8 cellular contexts compared by ENCODE assay signal in genomic region chr17:82229686-82230626, GRCh38. TPM values are rescaled to one million over a fixed set of nuclear protein-coding genes. Genes with fewer than 3 reads are reported as not detected.
A peak's percentile ranks its signal among the peaks of the same experiment; 100 is the strongest.
DNase-seq lines count a peak whose midpoint lies in the region; ATAC-seq and TF ChIP-seq lines count a peak whose summit lies in the region.

No MANE protein-coding gene starts in this region.

- H3K27me3 Mint-ChIP-seq in Calu3 (ENCODE audit: unreplicated experiment) = no peaks in the 10 kb centered on the region

- no peak for TF ChIP-seq POLR2A in esophagus squamous epithelium (IDR thresholded peaks at IDR 0.05)

- H3K36me3 ChIP-seq in esophagus squamous epithelium = no peaks in the 10 kb centered on the region
- H3K36me3 ChIP-seq in psoas muscle (ENCODE audit: insufficient read depth in 1 of 2, low read depth in 1 of 2) = no peaks in the 10 kb centered on the region

- H3K27me3 ChIP-seq in esophagus squamous epithelium (peaks cover 0 to 36% (median 0%) of the 10 kb centered on the region in 4 donors), psoas muscle (ENCODE audit: insufficient read depth in 3 of 3, low read length in 2 of 3) (no peaks in the 10 kb centered on the region)

- H3K36me3 Mint-ChIP-seq in Calu3 (ENCODE audit: insufficient read depth, unreplicated experiment) = peaks cover 51% of the 10 kb centered on the region

- H3K4me3 ChIP-seq in esophagus squamous epithelium (peak overlapping the region; percentile 35 to 84 (median 64)), psoas muscle (peak overlapping the region; percentile 75)

- no peak for TF ChIP-seq CTCF in Calu3 (IDR thresholded peaks at IDR 0.05; ENCODE audit: unreplicated experiment)
- no peak for TF ChIP-seq CTCF in esophagus squamous epithelium (IDR thresholded peaks at IDR 0.05)
- TF ChIP-seq CTCF in psoas muscle (IDR thresholded peaks at IDR 0.05) = no peak

- H3K4me1 Mint-ChIP-seq in Calu3 (ENCODE audit: low read depth, unreplicated experiment) = peaks cover 19% of the 10 kb centered on the region

- no peak for DNase-seq in Calu3
- peak; percentile 34 for DNase-seq in RKO (ENCODE audit: low spot score)
- no peak for DNase-seq in esophagus squamous epithelium (lab: John Stamatoyannopoulos, UW)
- peak; percentile 26 to 61 for DNase-seq in psoas muscle
- no peak for DNase-seq in activated CD8-positive, alpha-beta memory T cell treated with anti-CD3 and anti-CD28 coated beads, Interleukin-2, amount 50 U/mL, for 4 hours
- DNase-seq in germinal center (ENCODE audit: low spot score) = no peak

- CTCF ChIA-PET in Calu3 (lab: Charles Lee) = no interaction called here

- H3K9me3 ChIP-seq in esophagus squamous epithelium = no peaks in the 10 kb centered on the region
- H3K9me3 ChIP-seq in psoas muscle = no peaks in the 10 kb centered on the region

- no TSS peak for BruUV-seq in Calu3 (replicated peaks; lab: Mats Ljungman, UMichigan)

- WGBS in esophagus squamous epithelium, 2 donors = 33% methylated on average over 1 of the region's 30 CpGs; no CpG with 5 or more reads in 1 of the 2 donors
- WGBS in psoas muscle, 3 donors = 48 to 63% (median 53%) methylated on average over 28 to 30 of the region's 30 CpGs

- H3K4me1 ChIP-seq in esophagus squamous epithelium (peaks cover 36 to 71% (median 44%) of the 10 kb centered on the region in 3 donors), psoas muscle (peaks cover 54% of the 10 kb centered on the region)

- ATAC-seq in psoas muscle (no peak), HG03025 (IDR thresholded peaks at IDR 0.05; ENCODE audit: low FRiP score, unreplicated experiment) (no peak), GM18867 (IDR thresholded peaks at IDR 0.05; ENCODE audit: unreplicated experiment) (no peak)

- H3K27ac ChIP-seq in esophagus squamous epithelium (peak overlapping the region; percentile 80 to 94 (median 90)), psoas muscle (peak overlapping the region; percentile 77)

- peak overlapping the region; percentile 69 for H3K27ac Mint-ChIP-seq in Calu3 (ENCODE audit: unreplicated experiment)

- intact Hi-C loops in Calu3 (cut with micrococcal nuclease; ENCODE audit: unreplicated experiment) (no loop called here), esophagus squamous epithelium (cut with DNase I) (no loop called here), psoas muscle (cut with DNase I) (no loop called here)

- no peaks in the 10 kb centered on the region for H3K9me3 Mint-ChIP-seq in Calu3 (ENCODE audit: low read depth, unreplicated experiment)

- peak overlapping the region; percentile 82 for H3K4me3 Mint-ChIP-seq in Calu3 (ENCODE audit: low read depth, unreplicated experiment)

RNA-seq across cellular contexts. Expression of gene SLC16A3, which starts 1.1 kb away (rescaled TPM):
- total RNA-seq in Calu3 (2022) (44.7 and 47.2 TPM in 2 replicates), esophagus squamous epithelium (10 to 100 TPM; 18.8 to 32.9 (median 21.7) TPM), psoas muscle (100 to 1,000 TPM in 2 of 4 donors, 10 to 100 TPM in 2; 18.6 to 182 (median 70.1) TPM)
- polyA plus RNA-seq in psoas muscle = 100 to 1,000 TPM; 102 to 263 (median 128) TPM

RNA-seq across cellular contexts. Expression of gene CCDC57, which starts 17.3 kb away (rescaled TPM):
- total RNA-seq in Calu3 (2022) (69.9 and 76.8 TPM in 2 replicates), esophagus squamous epithelium (10 to 100 TPM in 2 of 4 donors, 1 to 10 TPM in 2; 7.9 to 22.1 (median 9.8) TPM), psoas muscle (10 to 100 TPM; 10.2 to 15.3 (median 12.4) TPM)
- polyA plus RNA-seq in psoas muscle = 10 to 100 TPM in 1 of 3 donors, 1 to 10 TPM in 2; 7.2 to 11.1 (median 8.6) TPM

RNA-seq across cellular contexts. Expression of gene CSNK1D, which starts 43.5 kb away (rescaled TPM):
- total RNA-seq in Calu3 (2022) = 157 and 160 TPM in 2 replicates
- 100 to 1,000 TPM in 1 of 4 donors, 10 to 100 TPM in 3; 24.6 to 102 (median 57.1) TPM for total RNA-seq in esophagus squamous epithelium
- total RNA-seq in psoas muscle = 100 to 1,000 TPM in 3 of 4 donors, 10 to 100 TPM in 1; 73.5 to 139 (median 116) TPM
- polyA plus RNA-seq in psoas muscle = 100 to 1,000 TPM in 1 of 3 donors, 10 to 100 TPM in 2; 74.3 to 124 (median 92.7) TPM

Comparison
In these comparisons a context has a peak if more than half of its experiments do, and no peak if none do; other contexts are left out.
1. DNase-seq: peak in RKO (single experiment) and psoas muscle (2 of 2); none in Calu3 (single experiment), esophagus squamous epithelium (single experiment), activated CD8-positive, alpha-beta memory T cell treated with anti-CD3 and anti-CD28 coated beads, Interleukin-2, amount 50 U/mL, for 4 hours (single experiment) and germinal center (single experiment).